ENCODE assay signal across 8 cellular contexts in the genomic region with DNA sequence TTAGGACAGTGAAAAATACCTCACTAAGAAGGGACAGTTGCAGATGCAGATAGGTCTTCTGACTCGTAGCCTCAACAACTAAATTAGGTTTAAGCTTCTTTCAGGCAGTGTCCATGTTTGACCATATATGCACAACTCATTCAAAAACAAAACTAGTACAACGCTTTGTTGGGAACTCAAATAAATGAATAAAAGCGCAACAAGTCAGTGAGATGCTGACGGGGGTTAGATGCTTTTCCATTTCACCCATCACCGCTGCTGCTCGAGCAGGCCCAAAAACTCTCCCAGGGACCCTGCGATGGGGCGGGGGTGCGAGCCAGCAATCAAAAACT. TPM values are rescaled to one million over a fixed set of nuclear protein-coding genes. Genes with fewer than 3 reads are reported as not detected.
DNase-seq lines count a peak whose midpoint lies in the region; ATAC-seq lines count a peak whose summit lies in the region.

No MANE protein-coding gene starts in this region.

- peak overlapping the region; percentile 80 for H3K27ac ChIP-seq in substantia nigra (ENCODE audit: low read depth, low read length, poor library complexity, severe bottlenecking)

- DNase-seq in T-helper 2 cell treated with Interferon-gamma antibody and Interleukin-4, amounts not matched to agents 5 μg/mL and 100 μg/mL, for 36 hours (ENCODE audit: low spot score), result no peak
- DNase-seq in T-helper 2 cell (no peak), immature natural killer cell (no peak), substantia nigra (lab: John Stamatoyannopoulos, UW) (no peak), anterior cingulate cortex (lab: John Stamatoyannopoulos, UW) (no peak)
- no peak for DNase-seq in activated naive CD4-positive, alpha-beta T cell treated with anti-CD3 and anti-CD28 coated beads, Interleukin-2, amount 50 U/mL, for 72 hours (ENCODE audit: low spot score in 2 of 2)

- H3K9me3 Mint-ChIP-seq in T-helper 2 cell treated with Interferon-gamma antibody and Interleukin-4, amounts not matched to agents 5 μg/mL and 100 μg/mL, for 36 hours, result no peaks in the 10 kb centered on the region
- H3K9me3 Mint-ChIP-seq in activated naive CD4-positive, alpha-beta T cell treated with anti-CD3 and anti-CD28 coated beads, Interleukin-2, amount 50 U/mL, for 72 hours, result no peaks in the 10 kb centered on the region
- H3K9me3 Mint-ChIP-seq in immature natural killer cell, result no peaks in the 10 kb centered on the region

- peak overlapping the region; percentile 98 for H3K4me3 Mint-ChIP-seq in T-helper 2 cell treated with Interferon-gamma antibody and Interleukin-4, amounts not matched to agents 5 μg/mL and 100 μg/mL, for 36 hours
- peak overlapping the region; percentile 85 to 95 (median 93) for H3K4me3 Mint-ChIP-seq in immature natural killer cell

- ATAC-seq in activated naive CD4-positive, alpha-beta T cell treated with anti-CD3 and anti-CD28 coated beads, Interleukin-2, amount 50 U/mL, for 72 hours, result peak in 1 of 2 donors; percentile 0
- ATAC-seq in esophagus mucosa (no peak), HG03354 (IDR thresholded peaks at IDR 0.05; ENCODE audit: poor library complexity, severe bottlenecking, unreplicated experiment) (no peak)

- peaks cover 24% of the 10 kb centered on the region for H3K36me3 Mint-ChIP-seq in T-helper 2 cell treated with Interferon-gamma antibody and Interleukin-4, amounts not matched to agents 5 μg/mL and 100 μg/mL, for 36 hours (ENCODE audit: low read depth)
- peaks cover 28 to 31% of the 10 kb centered on the region in 2 donors for H3K36me3 Mint-ChIP-seq in activated naive CD4-positive, alpha-beta T cell treated with anti-CD3 and anti-CD28 coated beads, Interleukin-2, amount 50 U/mL, for 72 hours
- peaks cover 0 to 6% (median 6%) of the 10 kb centered on the region in 3 donors for H3K36me3 Mint-ChIP-seq in immature natural killer cell

- H3K4me1 Mint-ChIP-seq in T-helper 2 cell treated with Interferon-gamma antibody and Interleukin-4, amounts not matched to agents 5 μg/mL and 100 μg/mL, for 36 hours (ENCODE audit: low read depth), result peaks cover 44% of the 10 kb centered on the region
- peaks cover 45 to 65% of the 10 kb centered on the region in 2 donors for H3K4me1 Mint-ChIP-seq in immature natural killer cell

- H3K27me3 Mint-ChIP-seq in T-helper 2 cell treated with Interferon-gamma antibody and Interleukin-4, amounts not matched to agents 5 μg/mL and 100 μg/mL, for 36 hours (ENCODE audit: low read depth), result no peaks in the 10 kb centered on the region
- H3K27me3 Mint-ChIP-seq in immature natural killer cell (ENCODE audit: low read depth in 3 of 3), result peaks cover 9 to 24% (median 11%) of the 10 kb centered on the region in 3 donors

- peak overlapping the region; percentile 90 for H3K27ac Mint-ChIP-seq in T-helper 2 cell treated with Interferon-gamma antibody and Interleukin-4, amounts not matched to agents 5 μg/mL and 100 μg/mL, for 36 hours
- peak overlapping the region; percentile 9 to 96 for H3K27ac Mint-ChIP-seq in activated naive CD4-positive, alpha-beta T cell treated with anti-CD3 and anti-CD28 coated beads, Interleukin-2, amount 50 U/mL, for 72 hours
- peak overlapping the region; percentile 84 to 94 (median 92) for H3K27ac Mint-ChIP-seq in immature natural killer cell

RNA-seq across cellular contexts. Expression of gene RPAP3, which starts 0.6 kb away (rescaled TPM):
- total RNA-seq in activated naive CD4-positive, alpha-beta T cell treated with anti-CD3 and anti-CD28 coated beads, Interleukin-2, amount 50 U/mL, for 72 hours, result 10 to 100 TPM; 41.7 to 53.9 TPM
- 10 to 100 TPM; 16.8 to 38.1 (median 23.1) TPM for polyA plus RNA-seq in immature natural killer cell
- total RNA-seq in esophagus mucosa, result 18.2 TPM

RNA-seq across cellular contexts. Expression of gene ENDOU, which starts 20.1 kb away (rescaled TPM):
- not detected for total RNA-seq in activated naive CD4-positive, alpha-beta T cell treated with anti-CD3 and anti-CD28 coated beads, Interleukin-2, amount 50 U/mL, for 72 hours
- polyA plus RNA-seq in immature natural killer cell, result not detected
- total RNA-seq in esophagus mucosa, result 66.9 TPM

RNA-seq across cellular contexts. Expression of gene RAPGEF3, which starts 53.5 kb away (rescaled TPM):
- total RNA-seq in activated naive CD4-positive, alpha-beta T cell treated with anti-CD3 and anti-CD28 coated beads, Interleukin-2, amount 50 U/mL, for 72 hours, result 1 to 10 TPM; 1.1 to 2.7 TPM
- polyA plus RNA-seq in immature natural killer cell, result under 1 TPM in 1 of 3 donors, not detected in 2; 0.25 TPM
- total RNA-seq in esophagus mucosa, result 16.5 TPM

Comparison
In these comparisons a context has a peak if more than half of its experiments do, and no peak if none do; other contexts are left out.
1. RNA of gene ENDOU, which starts 20.1 kb away (total RNA-seq): 66.9 TPM in esophagus mucosa (single experiment); not detected in activated naive CD4-positive, alpha-beta T cell treated with anti-CD3 and anti-CD28 coated beads, Interleukin-2, amount 50 U/mL, for 72 hours; every median in the first group is over 10 times any median in the second.
2. Peak in every context shown above with its lines, with median percentiles within 50 percentile points of each other: H3K27ac Mint-ChIP-seq.